ENCODE assay signal across 8 cellular contexts in genomic region chr14:73783107-73783727, GRCh38.
DNase-seq lines count a peak whose midpoint lies in the region; ATAC-seq and TF ChIP-seq lines count a peak whose summit lies in the region.

No MANE protein-coding gene starts in this region.

- no peaks in the 10 kb centered on the region for H3K27me3 ChIP-seq in body of pancreas
- no peaks in the 10 kb centered on the region for H3K27me3 ChIP-seq in muscle layer of colon (ENCODE audit: control insufficient read depth in 1 of 2, insufficient read depth in 2 of 2, low read length in 2 of 2)
- H3K27me3 ChIP-seq in uterus: no peaks in the 10 kb centered on the region

- H3K9ac ChIP-seq in muscle layer of colon (ENCODE audit: low read length): peak overlapping the region; percentile 86

- intact Hi-C loops in Right ventricle myocardium inferior (cut with DNase I): no loop called here
- intact Hi-C loops in Right ventricle myocardium superior (cut with DNase I): loop anchor here (10.0 kb wide), 1 partner anchor 58 kb away; no protein-coding TSS in a partner anchor
- intact Hi-C loops in body of pancreas (cut with DNase I): no loop called here
- intact Hi-C loops in uterus (cut with DNase I; ENCODE audit: low total_unique reads): no loop called here

- TF ChIP-seq POLR2A in body of pancreas (IDR thresholded peaks at IDR 0.05): no peak
- TF ChIP-seq POLR2A in uterus (IDR thresholded peaks at IDR 0.05): no peak

- H3K4me3 ChIP-seq in body of pancreas: no peak overlapping the region
- peak overlapping the region; percentile 0 to 1 for H3K4me3 ChIP-seq in muscle layer of colon (ENCODE audit: low read depth in 1 of 2, low read length in 2 of 2)
- H3K4me3 ChIP-seq in uterus: no peak overlapping the region

- no peaks in the 10 kb centered on the region for H3K36me3 ChIP-seq in body of pancreas (replicated peaks in 1 of 2; ENCODE audit: insufficient read depth in 1 of 2, low read depth in 2 of 2)
- peaks cover 5% of the 10 kb centered on the region for H3K36me3 ChIP-seq in muscle layer of colon (ENCODE audit: insufficient read depth, low read length)
- no peaks in the 10 kb centered on the region for H3K36me3 ChIP-seq in uterus

- ATAC-seq in Right ventricle myocardium inferior (peak; percentile 0), Right ventricle myocardium superior (ENCODE audit: poor library complexity) (no peak), body of pancreas (no peak), HG02885 (IDR thresholded peaks at IDR 0.05; ENCODE audit: poor library complexity, unreplicated experiment) (no peak), GM21526 (IDR thresholded peaks at IDR 0.05; ENCODE audit: low FRiP score, unreplicated experiment) (no peak)

- TF ChIP-seq CTCF in body of pancreas (IDR thresholded peaks at IDR 0.05): no peak
- TF ChIP-seq CTCF in uterus (IDR thresholded peaks at IDR 0.05): no peak

- H3K9me3 ChIP-seq in body of pancreas (no peaks in the 10 kb centered on the region), muscle layer of colon (ENCODE audit: low read length) (no peaks in the 10 kb centered on the region), uterus (no peaks in the 10 kb centered on the region)

- H3K27ac ChIP-seq in body of pancreas: peak overlapping the region; percentile 1 to 96 (median 96)
- peak overlapping the region; percentile 94 for H3K27ac ChIP-seq in muscle layer of colon (ENCODE audit: low read depth, low read length)
- H3K27ac ChIP-seq in uterus: peak overlapping the region; percentile 98 to 100

- H3K4me1 ChIP-seq in body of pancreas: peaks cover 48% of the 10 kb centered on the region
- peaks cover 53% of the 10 kb centered on the region for H3K4me1 ChIP-seq in muscle layer of colon (ENCODE audit: insufficient read depth, low read length)
- H3K4me1 ChIP-seq in uterus: peaks cover 22 to 26% of the 10 kb centered on the region in 2 donors

- DNase-seq in Right ventricle myocardium inferior (ENCODE audit: missing footprints): peak; percentile 60
- no peak for DNase-seq in Right ventricle myocardium superior
- no peak for DNase-seq in body of pancreas
- DNase-seq in uterus: no peak
- DNase-seq in SKM-1 treated with dmso at 0.1 percent for 144 hours (lab: John Stamatoyannopoulos, UW; ENCODE audit: unreplicated experiment): no peak

- WGBS in body of pancreas, 2 donors: 67 to 72% methylated on average over 10 of the region's 10 CpGs

Comparison
In these comparisons a context has a peak if more than half of its experiments do, and no peak if none do; other contexts are left out.
1. H3K4me3 ChIP-seq: peak in muscle layer of colon (2 of 2); none in body of pancreas (0 of 2) and uterus (0 of 2).
2. Peak in every context shown above with its lines, with median percentiles within 50 percentile points of each other: H3K27ac ChIP-seq.